ENCODE assay signal across 1 cellular context in genomic region chr3:187368251-187368733, GRCh38.
TF ChIP-seq lines count a peak whose summit lies in the region.

RTP4 (plus strand) TSS chr3:187368385; CDS start chr3:187368442, 57 bp downstream.

TF ChIP-seq in H1, 55 proteins besides CTCF, POLR2A, EP300 and RAD21:
- TF ChIP-seq SIN3A (conservative IDR thresholded peaks at IDR 0.05 in 1 of 2, IDR thresholded peaks at IDR 0.05 in 1 of 2; ENCODE audit: low read depth in 1 of 2, low read length in 2 of 2): no peak
- TF ChIP-seq RBBP5 (IDR thresholded peaks at IDR 0.05; ENCODE audit: borderline replicate concordance, low read depth, low read length): no peak
- no peak for TF ChIP-seq POU5F1 (IDR thresholded peaks at IDR 0.05; ENCODE audit: low read depth, low read length)
- TF ChIP-seq JUN (IDR thresholded peaks at IDR 0.05; ENCODE audit: low read depth, low read length): no peak
- TF ChIP-seq ATF3 (IDR thresholded peaks at IDR 0.05; ENCODE audit: insufficient read depth, low read depth, low read length): no peak
- TF ChIP-seq KDM5A (IDR thresholded peaks at IDR 0.05; ENCODE audit: low read length): no peak
- no peak for TF ChIP-seq USF2 (IDR thresholded peaks at IDR 0.05; ENCODE audit: low read length)
TF ChIP-seq in H1: peak in this region for 0.
